ENCODE assay signal across 2 cellular contexts in genomic region chr1:16748586-16749201, GRCh38. TPM values are rescaled to one million over a fixed set of nuclear protein-coding genes. Genes with fewer than 3 reads are reported as not detected.
"Had no signal": no experiment of that assay in that cellular context is flagged by ENCODE, and none has a peak within 500 bp of the region (broad histone marks: within the 10 kb centered on the region; RNA-seq: fewer than 3 reads in every experiment).

No MANE protein-coding gene starts in this region.

RNA-seq across cellular contexts. Expression of gene RNU1-4, which starts 8.4 kb away (rescaled TPM):
- total RNA-seq: M059J had no signal
- polyA plus RNA-seq: adipose tissue had no signal
